ENCODE assay signal across 13 cellular contexts in the genomic region with DNA sequence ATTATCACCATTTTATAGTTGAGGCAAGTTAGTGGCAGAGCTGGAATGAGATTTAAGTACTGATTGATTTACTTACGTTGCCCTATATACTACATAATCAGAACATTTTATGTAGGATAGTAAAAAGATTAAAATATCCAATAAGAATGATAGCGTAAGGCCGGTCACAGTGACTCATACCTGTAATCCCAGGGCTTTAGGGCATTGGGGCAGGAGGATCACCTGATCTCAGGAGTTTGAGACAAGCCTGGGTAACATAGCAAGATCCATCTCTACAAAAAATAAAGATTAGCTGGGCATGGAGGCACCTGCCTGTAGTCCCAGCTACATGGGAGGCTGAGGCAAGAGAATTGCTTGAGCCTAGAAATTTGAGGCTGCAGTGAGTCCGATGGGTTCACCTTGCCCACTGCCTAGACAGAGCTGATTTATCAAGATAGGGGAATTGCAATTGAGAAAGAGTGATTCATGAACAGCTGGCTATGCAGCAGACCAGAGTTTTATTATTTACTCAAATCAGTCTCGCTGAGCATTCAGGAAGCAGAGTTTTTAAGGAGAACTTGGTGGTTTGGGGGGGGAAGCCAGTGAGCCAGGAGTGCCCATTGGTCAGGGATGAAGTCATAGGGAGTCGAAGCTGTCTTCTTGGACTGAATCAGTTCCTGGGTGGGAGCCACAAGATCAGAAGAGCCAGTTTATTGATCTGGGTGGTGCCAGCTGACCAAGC. TPM values are rescaled to one million over a fixed set of nuclear protein-coding genes. Genes with fewer than 3 reads are reported as not detected.
DNase-seq lines count a peak whose midpoint lies in the region; ATAC-seq, FAIRE-seq and TF ChIP-seq lines count a peak whose summit lies in the region.
"Had no signal": no experiment of that assay in that cellular context is flagged by ENCODE, and none has a peak within 500 bp of the region (broad histone marks: within the 10 kb centered on the region; RNA-seq: fewer than 3 reads in every experiment).

No MANE protein-coding gene starts in this region.

- no peaks in the 10 kb centered on the region for H3K27me3 ChIP-seq in mesenchymal stem cell (ENCODE audit: control insufficient read depth in 1 of 2, insufficient read depth in 1 of 2, low read length in 2 of 2)
- H3K27me3 ChIP-seq: gastroesophageal sphincter had no signal

- no peak overlapping the region for H3K4me2 ChIP-seq in mesenchymal stem cell (ENCODE audit: low read length, poor library complexity, severe bottlenecking)

- no peak for ATAC-seq in GM18511 (IDR thresholded peaks at IDR 0.05; ENCODE audit: unreplicated experiment)
- ATAC-seq: gastroesophageal sphincter had no signal

- H4K8ac ChIP-seq in mesenchymal stem cell (ENCODE audit: low read length), result no peak overlapping the region

- FAIRE-seq in GM12892 (lab: Jason Lieb, UNC), result no peak

- no peak overlapping the region for H3K18ac ChIP-seq in mesenchymal stem cell (ENCODE audit: low read depth in 1 of 2, low read length in 2 of 2)

- no peak for TF ChIP-seq POLR2A in GM12892 (IDR thresholded peaks at IDR 0.05; ENCODE audit: low read depth, low read length)

- H3K23ac ChIP-seq in mesenchymal stem cell (ENCODE audit: low read length in 2 of 2), result no peak overlapping the region

- no peak overlapping the region for H3K14ac ChIP-seq in mesenchymal stem cell (ENCODE audit: low read length in 2 of 2)

- no peak overlapping the region for H2BK5ac ChIP-seq in mesenchymal stem cell (ENCODE audit: low read depth, low read length, poor library complexity, severe bottlenecking)

- no peaks in the 10 kb centered on the region for H3K4me1 ChIP-seq in mesenchymal stem cell (ENCODE audit: control insufficient read depth, insufficient read depth, low read depth, low read length)
- H3K4me1 ChIP-seq: gastroesophageal sphincter had no signal

- no peak overlapping the region for H2AK5ac ChIP-seq in mesenchymal stem cell (ENCODE audit: low read length, severe bottlenecking)

- no peak overlapping the region for H2BK120ac ChIP-seq in mesenchymal stem cell (ENCODE audit: low read depth, low read length)

- TF ChIP-seq CTCF in astrocyte of the spinal cord (IDR thresholded peaks at IDR 0.05; ENCODE audit: low read depth, low read length), result no peak

- no peaks in the 10 kb centered on the region for H3K36me3 ChIP-seq in mesenchymal stem cell (ENCODE audit: control insufficient read depth in 1 of 2, insufficient read depth in 2 of 2, low read depth in 1 of 2, low read length in 2 of 2)
- H3K36me3 ChIP-seq: gastroesophageal sphincter had no signal

- no peak overlapping the region for H3K4ac ChIP-seq in mesenchymal stem cell (ENCODE audit: low read depth in 1 of 2, low read length in 2 of 2)

- DNase-seq in EH (ENCODE audit: low read depth) (peak; percentile 72), MV-4-11 (lab: John Stamatoyannopoulos, UW) (peak; percentile 65), astrocyte of the spinal cord (ENCODE audit: low read depth, low spot score) (peak; percentile 53), mesenchymal stem cell (peak; percentile 46), GM12892 (ENCODE audit: insufficient read length) (no peak), NCI-H446 treated with DMSO at 0.1 percent for 48 hours (lab: John Stamatoyannopoulos, UW) (no peak), NCI-H526 (lab: John Stamatoyannopoulos, UW) (no peak)
- DNase-seq: activated CD8-positive, alpha-beta memory T cell treated with anti-CD3 and anti-CD28 coated beads, Interleukin-2, amount 50 U/mL, for 48 hours; COR-L47; mesendoderm; NCI-H2227 treated with DMSO at 0.1 percent for 48 hours had no signal

- in situ Hi-C loops in astrocyte of the spinal cord (cut with HindIII; ENCODE audit: low sequenced_read_pairs), result no loop called here

- H2BK12ac ChIP-seq in mesenchymal stem cell (ENCODE audit: low read length in 2 of 2), result no peak overlapping the region

- H2AFZ ChIP-seq in mesenchymal stem cell (ENCODE audit: low read depth, low read length), result no peak overlapping the region

- peak overlapping the region; percentile 59 for H3K27ac ChIP-seq in mesenchymal stem cell (ENCODE audit: low read length, poor library complexity, severe bottlenecking)
- H3K27ac ChIP-seq: gastroesophageal sphincter had no signal

- H3K79me1 ChIP-seq in mesenchymal stem cell (replicated peaks; ENCODE audit: low read length, poor library complexity, severe bottlenecking), result no peaks in the 10 kb centered on the region

- no peaks in the 10 kb centered on the region for H3K9me3 ChIP-seq in mesenchymal stem cell (ENCODE audit: control insufficient read depth, low read length)
- H3K9me3 ChIP-seq: gastroesophageal sphincter had no signal

- H3K9ac ChIP-seq in mesenchymal stem cell (ENCODE audit: low read length), result no peak overlapping the region

- no peak overlapping the region for H2BK15ac ChIP-seq in mesenchymal stem cell (ENCODE audit: low read depth, poor library complexity, severe bottlenecking)

- 82% methylated on average over 5 of the region's 6 CpGs for WGBS in mesenchymal stem cell

- H4K91ac ChIP-seq in mesenchymal stem cell (ENCODE audit: low read length), result no peak overlapping the region

- no peak overlapping the region for H3K4me3 ChIP-seq in astrocyte of the spinal cord (ENCODE audit: low read depth, low read length)
- H3K4me3 ChIP-seq in mesenchymal stem cell (ENCODE audit: insufficient read depth in 1 of 2, low read depth in 1 of 2, low read length in 2 of 2), result no peak overlapping the region
- H3K4me3 ChIP-seq: gastroesophageal sphincter had no signal

RNA-seq across cellular contexts. Expression of gene SGPP1, which starts 24.7 kb away (rescaled TPM):
- polyA plus RNA-seq in mesenchymal stem cell (2013, experiment 1 of 2), result 18.8 TPM
- 21.8 TPM for polyA plus RNA-seq in mesenchymal stem cell (2013, experiment 2 of 2)
- 16.6 TPM for polyA plus RNA-seq in GM12892 (2012; ENCODE audit: missing spikeins)

Comparison
In these comparisons a context has a peak if more than half of its experiments do, and no peak if none do; other contexts are left out.
1. DNase-seq: peak in EH (single experiment), MV-4-11 (single experiment), astrocyte of the spinal cord (single experiment) and mesenchymal stem cell (single experiment); none in GM12892 (single experiment), NCI-H446 treated with DMSO at 0.1 percent for 48 hours (single experiment) and NCI-H526 (0 of 2).